ENCODE assay signal across 8 cellular contexts in genomic region chr3:25648107-25648535, GRCh38. TPM values are rescaled to one million over a fixed set of nuclear protein-coding genes. Genes with fewer than 3 reads are reported as not detected.
DNase-seq lines count a peak whose midpoint lies in the region; TF ChIP-seq lines count a peak whose summit lies in the region.

No MANE protein-coding gene starts in this region.

- H3K4me2 ChIP-seq in MM.1S (ENCODE audit: low read depth, low read length) = 0 out of 2 replicates have a peak overlapping the region, but pooled peaks have one; percentile 1

- H3K27ac ChIP-seq in MM.1S (ENCODE audit: low read length) (no peak overlapping the region), SJSA1 (no peak overlapping the region), uterus (no peak overlapping the region)

- H3K4me3 ChIP-seq in MM.1S (ENCODE audit: low read length) (no peak overlapping the region), SJSA1 (no peak overlapping the region), uterus (no peak overlapping the region)

- H3K9ac ChIP-seq in MM.1S (ENCODE audit: low read length) = no peak overlapping the region

- H3K4me1 ChIP-seq in MM.1S (ENCODE audit: low read length) (peaks cover 11% of the 10 kb centered on the region), SJSA1 (replicated peaks) (no peaks in the 10 kb centered on the region; the same call in 1 of the 2 replicates), uterus (no peaks in the 10 kb centered on the region)

- H3F3A ChIP-seq in MM.1S (ENCODE audit: insufficient read depth, low read length) = no peaks in the 10 kb centered on the region; the same call in 1 of the 2 replicates

- no peaks in the 10 kb centered on the region for H3K9me2 ChIP-seq in MM.1S (replicated peaks; ENCODE audit: insufficient read depth, low read length)

- H4K20me1 ChIP-seq in MM.1S (ENCODE audit: insufficient read depth, low read length) = peaks cover 23% of the 10 kb centered on the region

- H3K36me3 ChIP-seq in MM.1S (replicated peaks; ENCODE audit: insufficient read depth, low read length) (no peaks in the 10 kb centered on the region), SJSA1 (peaks cover 10% of the 10 kb centered on the region; the same call in 1 of the 2 replicates), uterus (no peaks in the 10 kb centered on the region)

- H3K9me3 ChIP-seq in MM.1S (replicated peaks; ENCODE audit: insufficient read depth, low read length) (no peaks in the 10 kb centered on the region), SJSA1 (replicated peaks) (no peaks in the 10 kb centered on the region), uterus (peaks cover 0 to 15% of the 10 kb centered on the region in 2 donors)

- TF ChIP-seq CTCF in GM10266 (IDR thresholded peaks at IDR 0.05; ENCODE audit: control insufficient read depth, insufficient read depth, low read depth, missing control alignments) = peak; percentile 89
- TF ChIP-seq CTCF in MM.1S (IDR thresholded peaks at IDR 0.05; ENCODE audit: low read length) = peak; percentile 96
- peak; percentile 59 to 73 (median 68) for TF ChIP-seq CTCF in uterus (IDR thresholded peaks at IDR 0.05)

- POLR2A ChIA-PET in HEK293T (lab: Yijun Ruan, JAX) = interaction anchor here (0.6 to 1.5 kb wide), 2 partner anchors 14 to 141 kb away, joined by 3 read pairs; no protein-coding TSS in a partner anchor

- TF ChIP-seq POLR2A in uterus (IDR thresholded peaks at IDR 0.05) = no peak

- peak; percentile 53 for DNase-seq in GM10266 (ENCODE audit: extremely low spot score)
- DNase-seq in HEK293T (ENCODE audit: extremely low spot score) = peak; percentile 69
- DNase-seq in MM.1S = peak; percentile 86
- DNase-seq in SJSA1 (ENCODE audit: low read depth in 1 of 2, low spot score in 2 of 2) = peak; percentile 57 to 77
- peak; percentile 36 to 60 (median 56) for DNase-seq in activated naive CD4-positive, alpha-beta T cell (lab: John Stamatoyannopoulos, UW)
- DNase-seq in glomerular visceral epithelial cell (ENCODE audit: extremely low spot score) = peak; percentile 80
- DNase-seq in pons (ENCODE audit: low spot score) = peak; percentile 81
- DNase-seq in uterus = peak in 1 of 2 donors; percentile 55

- H2AFZ ChIP-seq in MM.1S (ENCODE audit: low read length) = no peak overlapping the region

- CTCF ChIA-PET in HEK293T (lab: Yijun Ruan, JAX) = interaction anchor here (0.7 to 3.1 kb wide), 9 partner anchors 9 to 1450 kb away, joined by 3 to 25 read pairs (median 4); no protein-coding TSS in a partner anchor

- peaks cover 94% of the 10 kb centered on the region for H3K79me2 ChIP-seq in MM.1S (ENCODE audit: low read length)

- intact Hi-C loops in uterus (cut with DNase I; ENCODE audit: low total_unique reads) = no loop called here

- H3K27me3 ChIP-seq in MM.1S (replicated peaks; ENCODE audit: insufficient read depth, low read length) (no peaks in the 10 kb centered on the region), SJSA1 (replicated peaks) (no peaks in the 10 kb centered on the region), uterus (no peaks in the 10 kb centered on the region)

TF ChIP-seq in HEK293T, 16 proteins besides CTCF, POLR2A, EP300 and RAD21:
- no peak for TF ChIP-seq FOXK2 (IDR thresholded peaks at IDR 0.05)
- TF ChIP-seq NFRKB (IDR thresholded peaks at IDR 0.05) = no peak

RNA-seq across cellular contexts. Expression of gene TOP2B, which starts 16.6 kb away (rescaled TPM):
- 76.4 and 77.0 TPM in 2 replicates for total RNA-seq in SJSA1 (2014; rRNA removed; shearing (Covaris generic))
- total RNA-seq in uterus = 100 to 1,000 TPM in 2 of 4 donors, 10 to 100 TPM in 2; 56.1 to 274 (median 120) TPM
